Comparison of ENCODE assay signal across 8 cellular contexts in the genomic region with DNA sequence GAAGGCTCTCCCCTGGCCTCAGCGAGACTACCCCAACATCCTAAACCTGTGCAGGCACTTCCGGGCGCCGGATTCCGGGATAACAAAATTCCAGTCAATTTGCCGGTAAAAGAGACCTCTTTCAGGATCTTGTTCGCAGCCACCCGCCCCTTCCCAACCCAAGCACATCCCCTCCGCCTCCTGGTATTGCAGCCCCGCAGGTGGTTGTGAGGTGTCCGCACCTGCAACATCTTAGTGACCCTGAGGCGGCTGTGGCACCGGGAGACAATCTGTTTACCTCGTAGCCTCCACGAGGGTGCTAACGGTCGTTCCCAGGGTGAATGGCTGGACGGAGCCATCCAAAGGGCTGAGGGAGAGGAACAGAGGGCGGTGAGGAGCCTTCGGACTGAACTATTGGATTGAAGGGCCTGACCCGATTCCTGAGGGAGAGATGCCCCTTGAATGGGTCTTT. TPM values are rescaled to one million over a fixed set of nuclear protein-coding genes. Genes with fewer than 3 reads are reported as not detected.
A peak's percentile ranks its signal among the peaks of the same experiment; 100 is the strongest.
DNase-seq lines count a peak whose midpoint lies in the region; ATAC-seq and TF ChIP-seq lines count a peak whose summit lies in the region.

No MANE protein-coding gene starts in this region.

- peak overlapping the region in 3 of 7 donors; percentile 61 to 64 (median 62) for H3K4me3 Mint-ChIP-seq in CD8-positive, alpha-beta memory T cell
- H3K4me3 Mint-ChIP-seq in activated CD8-positive, alpha-beta memory T cell treated with anti-CD3 and anti-CD28 coated beads, Interleukin-2, amount 10 ng/mL, durations not matched to agents 7 days and 5 days: no peak overlapping the region

- intact Hi-C loops in PC-9 (cut with micrococcal nuclease; ENCODE audit: unreplicated experiment) (loop anchor here (5.0 kb wide), 1 partner anchor 342 kb away; no protein-coding TSS in a partner anchor), psoas muscle (cut with DNase I) (no loop called here), tibial artery (cut with DNase I; ENCODE audit: low total_unique reads) (no loop called here)

- no peak overlapping the region for H3K9ac ChIP-seq in GM23248

- no peaks in the 10 kb centered on the region for H3K36me3 ChIP-seq in GM23248 (ENCODE audit: low read depth)
- no peaks in the 10 kb centered on the region for H3K36me3 ChIP-seq in PC-9 (ENCODE audit: low read depth)
- no peaks in the 10 kb centered on the region for H3K36me3 ChIP-seq in psoas muscle (ENCODE audit: insufficient read depth in 1 of 2, low read depth in 1 of 2)
- H3K36me3 ChIP-seq in tibial artery: no peaks in the 10 kb centered on the region
- H3K36me3 ChIP-seq in CD8-positive, alpha-beta memory T cell (ENCODE audit: insufficient read depth, low read length): no peaks in the 10 kb centered on the region

- 10% methylated on average over 17 to 21 of the region's 21 CpGs for WGBS in GM23248 (ENCODE audit: low coverage in 1 of 2, low lambda C conversion rate in 2 of 2, missing lambda C conversion rate in 2 of 2), 2 experiments
- 15 to 25% (median 15%) methylated on average over 21 of the region's 21 CpGs for WGBS in psoas muscle, 3 donors

- H3K9me3 Mint-ChIP-seq in CD8-positive, alpha-beta memory T cell: no peaks in the 10 kb centered on the region
- no peaks in the 10 kb centered on the region for H3K9me3 Mint-ChIP-seq in activated CD8-positive, alpha-beta memory T cell treated with anti-CD3 and anti-CD28 coated beads, Interleukin-2, amount 10 ng/mL, durations not matched to agents 7 days and 5 days (ENCODE audit: low read depth)

- no peaks in the 10 kb centered on the region for H3K36me3 Mint-ChIP-seq in CD8-positive, alpha-beta memory T cell
- H3K36me3 Mint-ChIP-seq in activated CD8-positive, alpha-beta memory T cell treated with anti-CD3 and anti-CD28 coated beads, Interleukin-2, amount 10 ng/mL, durations not matched to agents 7 days and 5 days: no peaks in the 10 kb centered on the region

- peaks cover 37 to 45% of the 10 kb centered on the region in 2 donors for H3K27me3 Mint-ChIP-seq in CD8-positive, alpha-beta memory T cell
- peaks cover 43% of the 10 kb centered on the region for H3K27me3 Mint-ChIP-seq in activated CD8-positive, alpha-beta memory T cell treated with anti-CD3 and anti-CD28 coated beads, Interleukin-2, amount 10 ng/mL, durations not matched to agents 7 days and 5 days

- TF ChIP-seq CTCF in PC-9 (conservative IDR thresholded peaks at IDR 0.05) (no peak), fibroblast of the aortic adventitia (IDR thresholded peaks at IDR 0.05; ENCODE audit: insufficient read depth, low read length) (no peak), psoas muscle (IDR thresholded peaks at IDR 0.05) (no peak), tibial artery (IDR thresholded peaks at IDR 0.05) (no peak)

- POLR2A ChIA-PET in PC-9 (lab: Charles Lee; ENCODE audit: unreplicated experiment): interaction anchor here (0.6 kb wide), 2 partner anchors 8 to 35 kb away, joined by 3 to 6 read pairs; no protein-coding TSS in a partner anchor
- POLR2A ChIA-PET in CD8-positive, alpha-beta memory T cell (lab: Charles Lee): no interaction called here

- H2AFZ ChIP-seq in GM23248 (peak overlapping the region; percentile 74), PC-9 (peak overlapping the region; percentile 92)

- ATAC-seq in psoas muscle: no peak
- no peak for ATAC-seq in activated CD8-positive, alpha-beta memory T cell treated with anti-CD3 and anti-CD28 coated beads, Interleukin-2, amount 10 ng/mL, durations not matched to agents 7 days and 5 days

- DNase-seq in GM23248 (no peak), PC-9 (peak; percentile 8 to 45), fibroblast of the aortic adventitia (ENCODE audit: low read depth) (no peak), psoas muscle (no peak), tibial artery (no peak)
- DNase-seq in CD8-positive, alpha-beta memory T cell: no peak
- DNase-seq in activated CD4-positive, alpha-beta T cell treated with anti-CD3 and anti-CD28 coated beads, Interleukin-2, amount 50 U/mL, for 4 hours: no peak
- DNase-seq in activated CD8-positive, alpha-beta memory T cell treated with anti-CD3 and anti-CD28 coated beads, Interleukin-2, amount 10 ng/mL, durations not matched to agents 7 days and 5 days: no peak

- peaks cover 7 to 18% (median 13%) of the 10 kb centered on the region in 3 donors for H3K4me1 Mint-ChIP-seq in CD8-positive, alpha-beta memory T cell
- H3K4me1 Mint-ChIP-seq in activated CD8-positive, alpha-beta memory T cell treated with anti-CD3 and anti-CD28 coated beads, Interleukin-2, amount 10 ng/mL, durations not matched to agents 7 days and 5 days: peaks cover 7% of the 10 kb centered on the region

- peak overlapping the region; percentile 71 for H3K4me2 ChIP-seq in GM23248 (ENCODE audit: unreplicated experiment)
- H3K4me2 ChIP-seq in PC-9: peak overlapping the region; percentile 92

- in situ Hi-C loops in GM23248 (cut with MboI): no loop called here

- H3K9me2 ChIP-seq in GM23248 (ENCODE audit: insufficient read depth) (no peaks in the 10 kb centered on the region), PC-9 (ENCODE audit: insufficient read depth) (no peaks in the 10 kb centered on the region)

- peaks cover 69% of the 10 kb centered on the region for H3K27me3 ChIP-seq in GM23248 (replicated peaks; ENCODE audit: insufficient read depth)
- H3K27me3 ChIP-seq in PC-9 (ENCODE audit: insufficient read depth, low read depth): no peaks in the 10 kb centered on the region
- H3K27me3 ChIP-seq in psoas muscle (ENCODE audit: insufficient read depth in 3 of 3, low read length in 2 of 3): peaks cover 0 to 74% (median 3%) of the 10 kb centered on the region in 3 donors
- peaks cover 0 to 56% of the 10 kb centered on the region in 2 donors for H3K27me3 ChIP-seq in tibial artery
- peaks cover 21% of the 10 kb centered on the region for H3K27me3 ChIP-seq in CD8-positive, alpha-beta memory T cell (ENCODE audit: insufficient read depth, low read length, poor library complexity, severe bottlenecking)

- CTCF ChIA-PET in PC-9 (lab: Charles Lee): no interaction called here
- CTCF ChIA-PET in CD8-positive, alpha-beta memory T cell (lab: Charles Lee): no interaction called here
- CTCF ChIA-PET in activated CD8-positive, alpha-beta memory T cell treated with anti-CD3 and anti-CD28 coated beads, Interleukin-2, amount 10 ng/mL, durations not matched to agents 7 days and 5 days (lab: Charles Lee): interaction anchor here (1.2 kb wide), 1 partner anchor 10 kb away, joined by 3 read pairs; no protein-coding TSS in a partner anchor

- H3F3A ChIP-seq in GM23248 (ENCODE audit: insufficient read depth) (peaks cover 9% of the 10 kb centered on the region; the same call in 1 of the 2 replicates), PC-9 (ENCODE audit: insufficient read depth, low read depth) (peaks cover 10% of the 10 kb centered on the region)

- H3K79me2 ChIP-seq in GM23248 (ENCODE audit: insufficient read depth) (no peaks in the 10 kb centered on the region), PC-9 (ENCODE audit: low read depth) (no peaks in the 10 kb centered on the region)

- H3K4me3 ChIP-seq in GM23248: peak overlapping the region; percentile 65
- H3K4me3 ChIP-seq in PC-9: peak overlapping the region; percentile 77
- H3K4me3 ChIP-seq in fibroblast of the aortic adventitia (ENCODE audit: low read depth, low read length): peak overlapping the region; percentile 56
- peak overlapping the region; percentile 62 for H3K4me3 ChIP-seq in psoas muscle
- H3K4me3 ChIP-seq in tibial artery: peak overlapping the region in 1 of 2 donors; percentile 41
- no peak overlapping the region for H3K4me3 ChIP-seq in CD8-positive, alpha-beta memory T cell (ENCODE audit: low read length)

- no peaks in the 10 kb centered on the region for H4K20me1 ChIP-seq in GM23248 (ENCODE audit: insufficient read depth)
- no peaks in the 10 kb centered on the region for H4K20me1 ChIP-seq in PC-9 (ENCODE audit: insufficient read depth)

- no peak overlapping the region for H3K27ac Mint-ChIP-seq in CD8-positive, alpha-beta memory T cell
- no peak overlapping the region for H3K27ac Mint-ChIP-seq in activated CD8-positive, alpha-beta memory T cell treated with anti-CD3 and anti-CD28 coated beads, Interleukin-2, amount 10 ng/mL, durations not matched to agents 7 days and 5 days

- H3K4me1 ChIP-seq in GM23248 (ENCODE audit: insufficient read depth) (peaks cover under 1% of the 10 kb centered on the region), PC-9 (replicated peaks; ENCODE audit: insufficient read depth) (peaks cover 22% of the 10 kb centered on the region), psoas muscle (no peaks in the 10 kb centered on the region), tibial artery (peaks cover 0 to 21% (median 8%) of the 10 kb centered on the region in 4 donors)
- peaks cover under 1% of the 10 kb centered on the region for H3K4me1 ChIP-seq in CD8-positive, alpha-beta memory T cell (ENCODE audit: insufficient read depth, low read length)

- H3K27ac ChIP-seq in GM23248 (no peak overlapping the region), PC-9 (no peak overlapping the region), psoas muscle (no peak overlapping the region), tibial artery (no peak overlapping the region)
- no peak overlapping the region for H3K27ac ChIP-seq in CD8-positive, alpha-beta memory T cell (ENCODE audit: low read depth, low read length)

- H3K9me3 ChIP-seq in GM23248 (ENCODE audit: low read depth) (no peaks in the 10 kb centered on the region), PC-9 (ENCODE audit: insufficient read depth, low read depth) (no peaks in the 10 kb centered on the region), psoas muscle (no peaks in the 10 kb centered on the region), tibial artery (no peaks in the 10 kb centered on the region)
- H3K9me3 ChIP-seq in CD8-positive, alpha-beta memory T cell (ENCODE audit: low read length): no peaks in the 10 kb centered on the region

- BruUV-seq in PC-9 (replicated peaks; lab: Mats Ljungman, UMichigan): no TSS peak

RNA-seq across cellular contexts. Expression of a gene that starts 2.1 kb away (rescaled TPM):
- 0.13 and 0.65 TPM in 2 replicates for total RNA-seq in GM23248 (2014; rRNA removed; shearing (Covaris generic))
- polyA plus RNA-seq in GM23248 (2016; fragmentation: Nextera tagmentation; extraction: Ambion mirVana) (0.06 TPM in 1 of 2 replicates, not detected in the other), psoas muscle (under 1 TPM; 0.27 to 0.29 (median 0.29) TPM)
- total RNA-seq in PC-9 (2021) (1.8 and 2.1 TPM in 2 replicates), fibroblast of the aortic adventitia (ENCODE audit: low replicate concordance) (0.25 and 11.5 TPM in 2 replicates), psoas muscle (1 to 10 TPM in 1 of 4 donors, under 1 TPM in 3; 0.60 to 1.2 (median 0.90) TPM)
- total RNA-seq in CD8-positive, alpha-beta memory T cell: not detected
- not detected for polyA plus RNA-seq in CD8-positive, alpha-beta memory T cell
- under 1 TPM in 1 of 2 experiments, not detected in 1; 0.59 TPM for total RNA-seq in activated CD8-positive, alpha-beta memory T cell treated with anti-CD3 and anti-CD28 coated beads, Interleukin-2, amount 10 ng/mL, durations not matched to agents 7 days and 5 days

Comparison
In these comparisons a context has a peak if more than half of its experiments do, and no peak if none do; other contexts are left out.
1. DNase-seq: peak in PC-9 (2 of 2); none in GM23248 (single experiment), fibroblast of the aortic adventitia (single experiment), psoas muscle (0 of 2), tibial artery (0 of 2), CD8-positive, alpha-beta memory T cell (0 of 5), activated CD4-positive, alpha-beta T cell treated with anti-CD3 and anti-CD28 coated beads, Interleukin-2, amount 50 U/mL, for 4 hours (0 of 2) and activated CD8-positive, alpha-beta memory T cell treated with anti-CD3 and anti-CD28 coated beads, Interleukin-2, amount 10 ng/mL, durations not matched to agents 7 days and 5 days (single experiment).